In the genomic region with DNA sequence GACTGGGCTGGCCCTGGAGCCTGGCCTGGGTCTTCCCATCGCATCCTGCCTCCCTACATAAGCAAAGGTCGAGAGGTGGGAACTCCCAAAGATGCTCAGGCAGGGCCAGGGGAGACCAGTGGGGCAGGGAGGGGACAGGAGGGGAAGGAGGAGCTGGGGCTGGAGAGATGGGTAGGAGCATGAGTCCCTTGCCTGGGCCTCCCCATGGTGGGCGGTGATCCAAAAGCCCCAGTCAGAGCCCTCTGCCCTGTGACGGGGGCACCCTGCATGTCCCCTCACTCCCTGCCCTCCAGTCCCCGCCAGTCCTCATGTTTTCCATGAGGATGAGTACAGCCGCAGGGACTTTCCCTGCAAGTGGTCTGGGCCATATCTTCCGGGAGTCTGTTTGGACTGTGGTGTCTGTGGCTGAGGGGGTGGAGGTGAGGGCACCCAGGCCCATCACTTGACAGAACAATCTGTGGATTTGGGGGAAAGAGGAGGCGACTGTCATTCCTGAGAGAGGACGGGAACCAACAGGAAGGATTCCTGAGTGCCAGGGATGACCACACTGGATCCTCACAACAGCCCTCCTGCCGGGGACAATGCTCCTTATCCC, we compare ENCODE assay signal across 20 cellular contexts. TPM values are rescaled to one million over a fixed set of nuclear protein-coding genes. Genes with fewer than 3 reads are reported as not detected.
A peak's percentile ranks its signal among the peaks of the same experiment; 100 is the strongest.
DNase-seq lines count a peak whose midpoint lies in the region; ATAC-seq and FAIRE-seq lines count a peak whose summit lies in the region.
"Had no signal": no experiment of that assay in that cellular context is flagged by ENCODE, and none has a peak within 500 bp of the region (broad histone marks: within the 10 kb centered on the region; RNA-seq: fewer than 3 reads in every experiment).

No MANE protein-coding gene starts in this region.

- H2BK120ac ChIP-seq in mesenchymal stem cell (ENCODE audit: low read depth, low read length) = no peak overlapping the region

- H3K27ac ChIP-seq in SJSA1 (peak overlapping the region; percentile 45), mesenchymal stem cell (ENCODE audit: low read length, poor library complexity, severe bottlenecking) (no peak overlapping the region)
- H3K27ac ChIP-seq: C4-2B had no signal

- H3K18ac ChIP-seq in mesenchymal stem cell (ENCODE audit: low read depth in 1 of 2, low read length in 2 of 2) = no peak overlapping the region

- no peak overlapping the region for H4K91ac ChIP-seq in mesenchymal stem cell (ENCODE audit: low read length)

- H3K79me1 ChIP-seq in mesenchymal stem cell (replicated peaks; ENCODE audit: low read length, poor library complexity, severe bottlenecking) = peaks cover 50% of the 10 kb centered on the region

- H2BK12ac ChIP-seq in mesenchymal stem cell (ENCODE audit: low read length in 2 of 2) = no peak overlapping the region

- H3K23ac ChIP-seq in mesenchymal stem cell (ENCODE audit: low read length in 2 of 2) = no peak overlapping the region

- peaks cover 52% of the 10 kb centered on the region for H3K4me1 ChIP-seq in SJSA1 (replicated peaks)
- peaks cover 16% of the 10 kb centered on the region for H3K4me1 ChIP-seq in mesenchymal stem cell (ENCODE audit: control insufficient read depth, insufficient read depth, low read depth, low read length)

- DNase-seq in RCC 7860 (ENCODE audit: low spot score) = peak; percentile 7
- DNase-seq in SJSA1 (ENCODE audit: low read depth in 1 of 2, low spot score in 2 of 2) = peak; percentile 71 to 73
- peak; percentile 44 for DNase-seq in mesenchymal stem cell
- DNase-seq in sciatic nerve (ENCODE audit: low spot score) = no peak
- DNase-seq in NCI-H510A (lab: John Stamatoyannopoulos, UW) = no peak
- DNase-seq in activated effector memory CD4-positive, alpha-beta T cell treated with Interleukin-2 at 50 U/mL for 16 hours = no peak
- DNase-seq in pons (ENCODE audit: low spot score) = no peak
- no peak for DNase-seq in NAMALWA (ENCODE audit: low spot score)
- DNase-seq: BE2C; CD8-positive, alpha-beta T cell; COR-L47; DND-41; GDM1; HCEC 1CT; HFFc6 had no signal

- H2AFZ ChIP-seq in mesenchymal stem cell (ENCODE audit: low read depth, low read length) = no peak overlapping the region

- no peak overlapping the region for H3K4ac ChIP-seq in mesenchymal stem cell (ENCODE audit: low read depth in 1 of 2, low read length in 2 of 2)

- peak; percentile 14 for ATAC-seq in sciatic nerve
- ATAC-seq: CD8-positive, alpha-beta T cell had no signal

- no peak overlapping the region for H3K4me2 ChIP-seq in mesenchymal stem cell (ENCODE audit: low read length, poor library complexity, severe bottlenecking)

- no peak overlapping the region for H3K4me3 ChIP-seq in SJSA1
- no peak overlapping the region for H3K4me3 ChIP-seq in mesenchymal stem cell (ENCODE audit: insufficient read depth in 1 of 2, low read depth in 1 of 2, low read length in 2 of 2)

- no peak overlapping the region for H2AK5ac ChIP-seq in mesenchymal stem cell (ENCODE audit: low read length, severe bottlenecking)

- intact Hi-C loops in sciatic nerve (cut with DNase I) = loop anchor here (5.0 kb wide), 1 partner anchor 958 kb away; no protein-coding TSS in a partner anchor

- H2BK5ac ChIP-seq in mesenchymal stem cell (ENCODE audit: low read depth, low read length, poor library complexity, severe bottlenecking) = no peak overlapping the region

- peak overlapping the region in 1 of 2 experiments; percentile 10 for H3K14ac ChIP-seq in mesenchymal stem cell (ENCODE audit: low read length in 2 of 2)

- H3K9me3 ChIP-seq in SJSA1 (replicated peaks) = peaks cover 7% of the 10 kb centered on the region; the same call in 1 of the 2 replicates
- H3K9me3 ChIP-seq in mesenchymal stem cell (ENCODE audit: control insufficient read depth, low read length) = peaks cover 6% of the 10 kb centered on the region
- H3K9me3 ChIP-seq: BE2C had no signal

- H4K8ac ChIP-seq in mesenchymal stem cell (ENCODE audit: low read length) = no peak overlapping the region

- peaks cover 87% of the 10 kb centered on the region for H3K36me3 ChIP-seq in SJSA1
- peaks cover 51 to 97% of the 10 kb centered on the region in 2 experiments for H3K36me3 ChIP-seq in mesenchymal stem cell (ENCODE audit: control insufficient read depth in 1 of 2, insufficient read depth in 2 of 2, low read depth in 1 of 2, low read length in 2 of 2)
- H3K36me3 ChIP-seq: BE2C had no signal

- H3K27me3 ChIP-seq in SJSA1 (replicated peaks) = no peaks in the 10 kb centered on the region
- no peaks in the 10 kb centered on the region for H3K27me3 ChIP-seq in mesenchymal stem cell (ENCODE audit: control insufficient read depth in 1 of 2, insufficient read depth in 1 of 2, low read length in 2 of 2)
- H3K27me3 ChIP-seq: BE2C had no signal

- no peak overlapping the region for H2BK15ac ChIP-seq in mesenchymal stem cell (ENCODE audit: low read depth, poor library complexity, severe bottlenecking)

- FAIRE-seq in RCC 7860 (lab: Jason Lieb, UNC) = no peak
- FAIRE-seq: A204.1, D721Med, GM19239 had no signal

- peak overlapping the region; percentile 54 for H3K9ac ChIP-seq in mesenchymal stem cell (ENCODE audit: low read length)

- 87% methylated on average over 10 of the region's 10 CpGs for WGBS in mesenchymal stem cell

RNA-seq across cellular contexts. Expression of a gene that starts 9.3 kb away (rescaled TPM):
- 21.6 and 28.2 TPM in 2 replicates for total RNA-seq in SJSA1 (2014; rRNA removed; shearing (Covaris generic))
- polyA plus RNA-seq in mesenchymal stem cell (2013, experiment 1 of 2) = 16.1 TPM
- 16.1 TPM for polyA plus RNA-seq in mesenchymal stem cell (2013, experiment 2 of 2)
- total RNA-seq in sciatic nerve = 50.4 TPM
- total RNA-seq: CD8-positive, alpha-beta T cell had no signal

RNA-seq across cellular contexts. Expression of a gene that starts 42.0 kb away (rescaled TPM):
- total RNA-seq in SJSA1 (2014; rRNA removed; shearing (Covaris generic)) = 0.34 and 10.3 TPM in 2 replicates
- 18.7 TPM for polyA plus RNA-seq in mesenchymal stem cell (2013, experiment 1 of 2)
- polyA plus RNA-seq in mesenchymal stem cell (2013, experiment 2 of 2) = 18.7 TPM
- total RNA-seq in sciatic nerve = 3.6 TPM
- total RNA-seq: CD8-positive, alpha-beta T cell; HT1080 had no signal

Comparison
In these comparisons a context has a peak if more than half of its experiments do, and no peak if none do; other contexts are left out.
1. DNase-seq: peak in RCC 7860 (single experiment), SJSA1 (2 of 2) and mesenchymal stem cell (single experiment); none in sciatic nerve (single experiment), NCI-H510A (single experiment), activated effector memory CD4-positive, alpha-beta T cell treated with Interleukin-2 at 50 U/mL for 16 hours (single experiment), pons (single experiment) and NAMALWA (single experiment).